ENCODE assay signal across 1 cellular context in genomic region chr19:32691291-32691951, GRCh38.
TF ChIP-seq lines count a peak whose summit lies in the region.

Gene NUDT19, plus strand, starts transcription at chr19:32691821. Its CDS starts 140 bp downstream, at chr19:32691961.

TF ChIP-seq in K562, 482 proteins besides CTCF, POLR2A, EP300 and RAD21 (continued from another document and continues in another):
- no peak for TF ChIP-seq NR1H2 (CRISPR knock-in tag; IDR thresholded peaks at IDR 0.05)
- TF ChIP-seq RBBP5 (IDR thresholded peaks at IDR 0.05; ENCODE audit: borderline replicate concordance, insufficient read depth, low read length, poor library complexity, severe bottlenecking) = no peak
- TF ChIP-seq GABPB1 (CRISPR knock-in tag; IDR thresholded peaks at IDR 0.05) = peak; percentile 41; the same call in 1 of the 2 replicates
- no peak for TF ChIP-seq HCFC1 (IDR thresholded peaks at IDR 0.05; ENCODE audit: low read depth, low read length)
- TF ChIP-seq LCOR (CRISPR knock-in tag; IDR thresholded peaks at IDR 0.05) = 0 out of 2 replicates have a peak, but pooled peaks have one; percentile 44
- peak; percentile 32; the same call in 1 of the 2 replicates for TF ChIP-seq SAFB (IDR thresholded peaks at IDR 0.05; ENCODE audit: borderline replicate concordance, low read depth, low read length)
- peak; percentile 1 for TF ChIP-seq ZFP36 (IDR thresholded peaks at IDR 0.05; ENCODE audit: low read depth, low read length, partially characterized antibody)
- TF ChIP-seq ESRRA (IDR thresholded peaks at IDR 0.05; ENCODE audit: borderline replicate concordance, low read depth) = peak; percentile 93
- no peak for TF ChIP-seq ZNF277 (CRISPR knock-in tag; IDR thresholded peaks at IDR 0.05; ENCODE audit: borderline replicate concordance)
- no peak for TF ChIP-seq ZNF589 (CRISPR knock-in tag; IDR thresholded peaks at IDR 0.05; ENCODE audit: low read depth)
- TF ChIP-seq ZNF217 (CRISPR knock-in tag; IDR thresholded peaks at IDR 0.05) = no peak
- no peak for TF ChIP-seq CHD1 (IDR thresholded peaks at IDR 0.05; ENCODE audit: low read length)
- 0 out of 2 replicates have a peak, but pooled peaks have one; percentile 75 for TF ChIP-seq STAT6 (CRISPR knock-in tag; IDR thresholded peaks at IDR 0.05)
- no peak for TF ChIP-seq HNRNPK (IDR thresholded peaks at IDR 0.05; ENCODE audit: low read depth, low read length, poor library complexity, severe bottlenecking)
- TF ChIP-seq E2F8 (IDR thresholded peaks at IDR 0.05; ENCODE audit: low read depth, partially characterized antibody) = peak; percentile 23
- no peak for TF ChIP-seq ZZZ3 (IDR thresholded peaks at IDR 0.05)
- no peak for TF ChIP-seq NR2C2 (CRISPR knock-in tag; IDR thresholded peaks at IDR 0.05)
- peak; percentile 68 for TF ChIP-seq NR2C2 (tag; IDR thresholded peaks at IDR 0.05)
- peak; percentile 77 for TF ChIP-seq HDAC2 (IDR thresholded peaks at IDR 0.05)
- no peak for TF ChIP-seq ZNF124 (CRISPR knock-in tag; IDR thresholded peaks at IDR 0.05)
- peak in 1 of 2 experiments; percentile 23; a peak in 2 of 4 replicates for TF ChIP-seq TEAD1 (CRISPR knock-in tag; IDR thresholded peaks at IDR 0.05)
- TF ChIP-seq NFE2 (IDR thresholded peaks at IDR 0.05; ENCODE audit: low read depth) = no peak
- TF ChIP-seq U2AF2 (optimal IDR thresholded peaks at IDR 0.05; ENCODE audit: low read depth, low read length) = no peak
- TF ChIP-seq ZNF583 (CRISPR knock-in tag; IDR thresholded peaks at IDR 0.05) = no peak
- no peak for TF ChIP-seq RFX5 (IDR thresholded peaks at IDR 0.05; ENCODE audit: low read depth, low read length)
- no peak for TF ChIP-seq BCOR (IDR thresholded peaks at IDR 0.05)
- TF ChIP-seq LEF1 (IDR thresholded peaks at IDR 0.05) = 0 out of 2 replicates have a peak, but pooled peaks have one; percentile 31
- no peak for TF ChIP-seq ZNF586 (CRISPR knock-in tag; conservative IDR thresholded peaks at IDR 0.05)
- no peak for TF ChIP-seq ZNF347 (CRISPR knock-in tag; IDR thresholded peaks at IDR 0.05; ENCODE audit: low read depth)
- TF ChIP-seq, protein P1, sequence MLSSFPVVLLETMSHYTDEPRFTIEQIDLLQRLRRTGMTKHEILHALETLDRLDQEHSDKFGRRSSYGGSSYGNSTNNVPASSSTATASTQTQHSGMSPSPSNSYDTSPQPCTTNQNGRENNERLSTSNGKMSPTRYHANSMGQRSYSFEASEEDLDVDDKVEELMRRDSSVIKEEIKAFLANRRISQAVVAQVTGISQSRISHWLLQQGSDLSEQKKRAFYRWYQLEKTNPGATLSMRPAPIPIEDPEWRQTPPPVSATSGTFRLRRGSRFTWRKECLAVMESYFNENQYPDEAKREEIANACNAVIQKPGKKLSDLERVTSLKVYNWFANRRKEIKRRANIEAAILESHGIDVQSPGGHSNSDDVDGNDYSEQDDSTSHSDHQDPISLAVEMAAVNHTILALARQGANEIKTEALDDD (IDR thresholded peaks at IDR 0.05) = no peak
- no peak for TF ChIP-seq THAP7 (CRISPR knock-in tag; IDR thresholded peaks at IDR 0.05)
- peak; percentile 10 for TF ChIP-seq HNRNPLL (IDR thresholded peaks at IDR 0.05; ENCODE audit: low read depth, low read length, poor library complexity, severe bottlenecking)
- TF ChIP-seq, protein P2, sequence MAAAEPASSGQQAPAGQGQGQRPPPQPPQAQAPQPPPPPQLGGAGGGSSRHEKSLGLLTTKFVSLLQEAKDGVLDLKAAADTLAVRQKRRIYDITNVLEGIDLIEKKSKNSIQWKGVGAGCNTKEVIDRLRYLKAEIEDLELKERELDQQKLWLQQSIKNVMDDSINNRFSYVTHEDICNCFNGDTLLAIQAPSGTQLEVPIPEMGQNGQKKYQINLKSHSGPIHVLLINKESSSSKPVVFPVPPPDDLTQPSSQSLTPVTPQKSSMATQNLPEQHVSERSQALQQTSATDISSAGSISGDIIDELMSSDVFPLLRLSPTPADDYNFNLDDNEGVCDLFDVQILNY (CRISPR knock-in tag; IDR thresholded peaks at IDR 0.05) = no peak
- no peak for TF ChIP-seq MCM5 (IDR thresholded peaks at IDR 0.05; ENCODE audit: low read depth)
- peak; percentile 69; the same call in 1 of the 2 replicates for TF ChIP-seq ZBED1 (IDR thresholded peaks at IDR 0.05)
- TF ChIP-seq MAFK (IDR thresholded peaks at IDR 0.05; ENCODE audit: low read length) = no peak
- TF ChIP-seq PRMT5 (CRISPR knock-in tag; IDR thresholded peaks at IDR 0.05) = no peak
- no peak for TF ChIP-seq ZNF717 (CRISPR knock-in tag; IDR thresholded peaks at IDR 0.05)
- TF ChIP-seq ZNF696 (CRISPR knock-in tag; conservative IDR thresholded peaks at IDR 0.05) = no peak
- peak; percentile 58 to 78 for TF ChIP-seq E2F6 (IDR thresholded peaks at IDR 0.05; ENCODE audit: borderline replicate concordance in 1 of 2, extremely low read depth in 1 of 2, insufficient read depth in 1 of 2, insufficient read length in 1 of 2, low read depth in 1 of 2, low read length in 1 of 2, poor library complexity in 1 of 2, severe bottlenecking in 1 of 2)
- TF ChIP-seq MCM7 (IDR thresholded peaks at IDR 0.05) = no peak
- TF ChIP-seq SMAD2 (IDR thresholded peaks at IDR 0.05; ENCODE audit: low read depth, low read length) = no peak
- peak; percentile 45 to 60; a peak in 3 of 4 replicates for TF ChIP-seq MNT (conservative IDR thresholded peaks at IDR 0.05)
- no peak for TF ChIP-seq KLF6 (CRISPR knock-in tag; IDR thresholded peaks at IDR 0.05; ENCODE audit: borderline replicate concordance)
- no peak for TF ChIP-seq NUFIP1 (IDR thresholded peaks at IDR 0.05; ENCODE audit: partially characterized antibody)
- TF ChIP-seq PHB2 (IDR thresholded peaks at IDR 0.05; ENCODE audit: low read depth) = no peak
- no peak for TF ChIP-seq TAL1 (IDR thresholded peaks at IDR 0.05)
- TF ChIP-seq KAT7 (CRISPR knock-in tag; IDR thresholded peaks at IDR 0.05; ENCODE audit: borderline replicate concordance) = 0 out of 2 replicates have a peak, but pooled peaks have one; percentile 19
- peak; percentile 26; the same call in 1 of the 2 replicates for TF ChIP-seq TCF7 (IDR thresholded peaks at IDR 0.05; ENCODE audit: borderline replicate concordance)
- TF ChIP-seq ZNF280B (CRISPR knock-in tag; IDR thresholded peaks at IDR 0.05) = no peak
- TF ChIP-seq ZNF76 (CRISPR knock-in tag; IDR thresholded peaks at IDR 0.05; ENCODE audit: borderline replicate concordance) = 0 out of 2 replicates have a peak, but pooled peaks have one; percentile 52
- peak; percentile 78 for TF ChIP-seq HMGN3 (IDR thresholded peaks at IDR 0.05; ENCODE audit: borderline replicate concordance, extremely low read depth, insufficient read length, low read depth, low read length)
- TF ChIP-seq ZBTB8A (IDR thresholded peaks at IDR 0.05; ENCODE audit: partially characterized antibody) = no peak
- TF ChIP-seq E2F3 (CRISPR knock-in tag; IDR thresholded peaks at IDR 0.05) = no peak
- TF ChIP-seq, protein P3, sequence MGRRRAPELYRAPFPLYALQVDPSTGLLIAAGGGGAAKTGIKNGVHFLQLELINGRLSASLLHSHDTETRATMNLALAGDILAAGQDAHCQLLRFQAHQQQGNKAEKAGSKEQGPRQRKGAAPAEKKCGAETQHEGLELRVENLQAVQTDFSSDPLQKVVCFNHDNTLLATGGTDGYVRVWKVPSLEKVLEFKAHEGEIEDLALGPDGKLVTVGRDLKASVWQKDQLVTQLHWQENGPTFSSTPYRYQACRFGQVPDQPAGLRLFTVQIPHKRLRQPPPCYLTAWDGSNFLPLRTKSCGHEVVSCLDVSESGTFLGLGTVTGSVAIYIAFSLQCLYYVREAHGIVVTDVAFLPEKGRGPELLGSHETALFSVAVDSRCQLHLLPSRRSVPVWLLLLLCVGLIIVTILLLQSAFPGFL (CRISPR knock-in tag; IDR thresholded peaks at IDR 0.05) = no peak
- TF ChIP-seq, protein P4, sequence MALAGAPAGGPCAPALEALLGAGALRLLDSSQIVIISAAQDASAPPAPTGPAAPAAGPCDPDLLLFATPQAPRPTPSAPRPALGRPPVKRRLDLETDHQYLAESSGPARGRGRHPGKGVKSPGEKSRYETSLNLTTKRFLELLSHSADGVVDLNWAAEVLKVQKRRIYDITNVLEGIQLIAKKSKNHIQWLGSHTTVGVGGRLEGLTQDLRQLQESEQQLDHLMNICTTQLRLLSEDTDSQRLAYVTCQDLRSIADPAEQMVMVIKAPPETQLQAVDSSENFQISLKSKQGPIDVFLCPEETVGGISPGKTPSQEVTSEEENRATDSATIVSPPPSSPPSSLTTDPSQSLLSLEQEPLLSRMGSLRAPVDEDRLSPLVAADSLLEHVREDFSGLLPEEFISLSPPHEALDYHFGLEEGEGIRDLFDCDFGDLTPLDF (CRISPR knock-in tag; IDR thresholded peaks at IDR 0.05) = no peak
- no peak for TF ChIP-seq NR4A1 (CRISPR knock-in tag; IDR thresholded peaks at IDR 0.05)
- TF ChIP-seq NR4A1 (tag; IDR thresholded peaks at IDR 0.05) = no peak
